Comparison of ENCODE assay signal across 27 cellular contexts in the genomic region with DNA sequence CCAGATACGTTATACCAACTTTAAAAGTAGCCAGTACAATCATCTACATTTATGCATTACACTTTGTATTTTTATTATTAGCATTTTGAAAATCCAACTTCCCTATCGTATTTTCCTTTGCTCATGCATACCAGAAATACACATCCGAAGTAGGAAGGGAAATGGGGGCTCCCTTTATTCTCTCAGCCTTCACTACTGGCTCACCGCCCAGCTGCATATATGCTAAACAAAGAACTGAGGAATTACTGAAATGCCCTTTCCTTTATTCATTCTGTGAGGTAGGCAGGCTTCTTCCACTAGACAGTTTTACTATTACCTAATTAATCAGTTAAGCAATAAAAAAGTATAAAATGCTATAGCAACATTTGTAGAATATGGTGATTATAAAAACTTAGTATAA.
"Had no signal": no experiment of that assay in that cellular context is flagged by ENCODE, and none has a peak within 500 bp of the region (broad histone marks: within the 10 kb centered on the region; RNA-seq: fewer than 3 reads in every experiment).

No MANE protein-coding gene starts in this region.

- H3K4me3 ChIP-seq: coronary artery, esophagus squamous epithelium, ovary, prostate gland, suprapubic skin, tibial artery, upper lobe of right lung had no signal

- DNase-seq: activated CD4-positive, alpha-beta memory T cell treated with anti-CD3 and anti-CD28 coated beads, Interleukin-2, amount 10 ng/mL, durations not matched to agents 7 days and 5 days; activated CD4-positive, alpha-beta T cell treated with anti-CD3 and anti-CD28 coated beads for 1 hour; activated CD4-positive, alpha-beta T cell treated with anti-CD3 and anti-CD28 coated beads, Interleukin-2, amount 10 ng/mL, durations not matched to agents 7 days and 5 days; activated CD8-positive, alpha-beta memory T cell treated with anti-CD3 and anti-CD28 coated beads, Interleukin-2, amount 50 U/mL, for 48 hours; activated gamma-delta T cell treated with Interleukin-2 at 50 U/mL for 16 hours; activated naive CD8-positive, alpha-beta T cell treated with anti-CD3 and anti-CD28 coated beads, Interleukin-2, amount 50 U/mL, for 24 hours; activated T-cell treated with anti-CD3 and anti-CD28 coated beads, Interleukin-2, amount 50 U/mL, for 24 hours; amygdala; cerebellar nuclear complex; endodermal cell; esophagus squamous epithelium; glutamatergic neuron; islet precursor cell; left ventricle myocardium superior; mammary epithelial cell; naive thymus-derived CD4-positive, alpha-beta T cell; ovary; stimulated activated naive CD4-positive, alpha-beta T cell; SW 1271; T-helper 17 cell; T1000; tibial artery; upper lobe of right lung had no signal

- ATAC-seq: activated naive CD8-positive, alpha-beta T cell treated with anti-CD3 and anti-CD28 coated beads, Interleukin-2, amount 50 U/mL, for 24 hours; activated T-helper 17 cell treated with anti-CD3 and anti-CD28 coated beads, Interleukin-2, amount 50 U/mL, for 72 hours; left ventricle myocardium superior; naive thymus-derived CD4-positive, alpha-beta T cell; T-helper 17 cell; upper lobe of right lung had no signal
